Comparison of ENCODE assay signal across 14 cellular contexts in genomic region chr4:161936625-161937133, GRCh38.
DNase-seq lines count a peak whose midpoint lies in the region; ATAC-seq and TF ChIP-seq lines count a peak whose summit lies in the region.
"Had no signal": no experiment of that assay in that cellular context is flagged by ENCODE, and none has a peak within 500 bp of the region (broad histone marks: within the 10 kb centered on the region; RNA-seq: fewer than 3 reads in every experiment).

No MANE protein-coding gene starts in this region.

- no peaks in the 10 kb centered on the region for H3K9me3 Mint-ChIP-seq in glutamatergic neuron (ENCODE audit: unreplicated experiment)

- no peaks in the 10 kb centered on the region for H3K36me3 ChIP-seq in right atrium auricular region
- H3K36me3 ChIP-seq: upper lobe of right lung had no signal

- no peaks in the 10 kb centered on the region for H3K36me3 Mint-ChIP-seq in glutamatergic neuron (ENCODE audit: unreplicated experiment)
- H3K36me3 Mint-ChIP-seq: activated CD4-positive, alpha-beta memory T cell treated with anti-CD3 and anti-CD28 coated beads for 36 hours; activated naive CD4-positive, alpha-beta T cell treated with anti-CD3 and anti-CD28 coated beads, Interleukin-2, amount 50 U/mL, for 24 hours; naive thymus-derived CD4-positive, alpha-beta T cell had no signal

- H3K4me3 ChIP-seq in right atrium auricular region, result no peak overlapping the region
- H3K4me3 ChIP-seq: upper lobe of right lung had no signal

- no peak overlapping the region for H3K4me3 Mint-ChIP-seq in glutamatergic neuron (ENCODE audit: unreplicated experiment)
- H3K4me3 Mint-ChIP-seq: activated CD4-positive, alpha-beta memory T cell treated with anti-CD3 and anti-CD28 coated beads for 36 hours; activated naive CD4-positive, alpha-beta T cell treated with anti-CD3 and anti-CD28 coated beads, Interleukin-2, amount 50 U/mL, for 24 hours; naive thymus-derived CD4-positive, alpha-beta T cell had no signal

- no peaks in the 10 kb centered on the region for H3K9me3 ChIP-seq in right atrium auricular region
- H3K9me3 ChIP-seq: upper lobe of right lung had no signal

- H3K27ac Mint-ChIP-seq in glutamatergic neuron (ENCODE audit: unreplicated experiment), result no peak overlapping the region
- H3K27ac Mint-ChIP-seq: activated CD4-positive, alpha-beta memory T cell treated with anti-CD3 and anti-CD28 coated beads for 36 hours; activated naive CD4-positive, alpha-beta T cell treated with anti-CD3 and anti-CD28 coated beads, Interleukin-2, amount 50 U/mL, for 24 hours; naive thymus-derived CD4-positive, alpha-beta T cell had no signal

- peak overlapping the region; percentile 64 for H3K27ac ChIP-seq in foreskin keratinocyte
- H3K27ac ChIP-seq in right atrium auricular region, result no peak overlapping the region
- H3K27ac ChIP-seq: upper lobe of right lung had no signal

- H3K27me3 Mint-ChIP-seq in glutamatergic neuron (ENCODE audit: unreplicated experiment), result no peaks in the 10 kb centered on the region
- H3K27me3 Mint-ChIP-seq: activated CD4-positive, alpha-beta memory T cell treated with anti-CD3 and anti-CD28 coated beads for 36 hours; activated naive CD4-positive, alpha-beta T cell treated with anti-CD3 and anti-CD28 coated beads, Interleukin-2, amount 50 U/mL, for 24 hours; naive thymus-derived CD4-positive, alpha-beta T cell had no signal

- ATAC-seq in foreskin keratinocyte (peak; percentile 99), GM21515 (IDR thresholded peaks at IDR 0.05; ENCODE audit: unreplicated experiment) (no peak)
- ATAC-seq: naive thymus-derived CD4-positive, alpha-beta T cell; upper lobe of right lung had no signal

- no peak for TF ChIP-seq CTCF in foreskin keratinocyte (conservative IDR thresholded peaks at IDR 0.05)
- no peak for TF ChIP-seq CTCF in right atrium auricular region (IDR thresholded peaks at IDR 0.05)
- TF ChIP-seq CTCF in glutamatergic neuron (IDR thresholded peaks at IDR 0.05; ENCODE audit: partially characterized antibody, unreplicated experiment), result no peak

- peaks cover 3% of the 10 kb centered on the region for H3K4me1 Mint-ChIP-seq in glutamatergic neuron (ENCODE audit: low read depth, unreplicated experiment)
- H3K4me1 Mint-ChIP-seq: activated naive CD4-positive, alpha-beta T cell treated with anti-CD3 and anti-CD28 coated beads, Interleukin-2, amount 50 U/mL, for 24 hours; naive thymus-derived CD4-positive, alpha-beta T cell had no signal

- peak; percentile 67 for DNase-seq in AG08395 (ENCODE audit: low spot score)
- peak; percentile 93 for DNase-seq in HT1080 (ENCODE audit: low read depth)
- DNase-seq in amniotic epithelial cell (ENCODE audit: low read depth), result peak; percentile 95
- peak; percentile 99 for DNase-seq in foreskin keratinocyte
- no peak for DNase-seq in foreskin melanocyte
- DNase-seq in right atrium auricular region (ENCODE audit: low spot score), result no peak
- no peak for DNase-seq in glutamatergic neuron
- DNase-seq: activated CD4-positive, alpha-beta memory T cell treated with anti-CD3 and anti-CD28 coated beads for 36 hours; GDM1; naive thymus-derived CD4-positive, alpha-beta T cell; NCI-H1436 treated with DMSO at 0.1 percent for 48 hours; upper lobe of right lung had no signal

- no peaks in the 10 kb centered on the region for H3K27me3 ChIP-seq in foreskin keratinocyte
- no peaks in the 10 kb centered on the region for H3K27me3 ChIP-seq in right atrium auricular region
- H3K27me3 ChIP-seq: upper lobe of right lung had no signal

- H3K4me1 ChIP-seq in foreskin keratinocyte, result peaks cover 27% of the 10 kb centered on the region
- H3K4me1 ChIP-seq in right atrium auricular region, result no peaks in the 10 kb centered on the region
- H3K4me1 ChIP-seq: upper lobe of right lung had no signal

Comparison
In these comparisons a context has a peak if more than half of its experiments do, and no peak if none do; other contexts are left out.
1. DNase-seq: peak in AG08395 (single experiment), HT1080 (single experiment), amniotic epithelial cell (single experiment) and foreskin keratinocyte (2 of 2); none in foreskin melanocyte (single experiment), right atrium auricular region (single experiment) and glutamatergic neuron (single experiment).